1 cellular context compared by ENCODE assay signal in the genomic region with DNA sequence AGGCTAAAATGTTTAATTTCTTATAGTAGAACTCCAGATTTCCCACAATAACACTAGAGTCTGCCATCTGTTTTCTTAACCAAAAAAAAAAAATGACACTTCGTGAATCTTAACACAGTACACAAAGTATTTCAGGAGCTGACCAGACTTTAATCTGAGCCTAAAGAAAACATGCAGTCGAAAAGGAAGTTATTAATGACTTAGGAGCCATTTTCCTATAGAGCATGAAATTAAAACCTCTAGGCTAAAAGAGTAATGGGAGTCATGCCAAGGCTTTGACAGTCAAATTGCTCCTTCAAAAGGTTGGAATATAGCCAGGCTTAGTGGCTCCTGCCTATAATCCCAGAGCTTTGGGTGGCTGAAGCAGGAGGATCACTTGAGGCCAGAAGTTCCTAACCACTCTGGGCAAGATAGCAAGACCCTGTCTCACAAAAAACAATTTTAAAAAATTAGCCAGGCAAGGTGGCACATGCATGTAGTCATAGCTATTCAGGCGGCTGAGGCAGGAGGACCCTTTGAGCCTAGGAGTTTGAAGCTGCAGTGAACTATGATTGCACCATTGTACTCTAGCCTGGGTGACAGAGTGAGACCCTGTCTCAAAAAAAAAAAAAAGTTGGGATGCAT.
TF ChIP-seq lines count a peak whose summit lies in the region.

No MANE protein-coding gene starts in this region.

TF ChIP-seq in K562, 482 proteins besides CTCF, POLR2A, EP300 and RAD21 (continued from another document):
- TF ChIP-seq PBX2 (CRISPR knock-in tag; IDR thresholded peaks at IDR 0.05; ENCODE audit: low read depth) (no peak), PBX2 (tag; conservative IDR thresholded peaks at IDR 0.05; ENCODE audit: low read depth) (0 out of 2 replicates have a peak, but pooled peaks have one; percentile 22), CXXC5 (CRISPR knock-in tag; IDR thresholded peaks at IDR 0.05) (no peak), ZNF121 (CRISPR knock-in tag; conservative IDR thresholded peaks at IDR 0.05) (0 out of 2 replicates have a peak, but pooled peaks have one; percentile 25), SRSF3 (IDR thresholded peaks at IDR 0.05; ENCODE audit: insufficient read depth, low read length) (no peak), MTA2 (IDR thresholded peaks at IDR 0.05; ENCODE audit: low read depth) (no peak), NFIC (IDR thresholded peaks at IDR 0.05) (peak; percentile 49)
